ENCODE assay signal across 1 cellular context in genomic region chr14:91870001-91870400, GRCh38.
TF ChIP-seq lines count a peak whose summit lies in the region.

No MANE protein-coding gene starts in this region.

TF ChIP-seq in liver, 16 proteins besides CTCF, POLR2A, EP300 and RAD21 (continued from another document):
- TF ChIP-seq ATF3 (IDR thresholded peaks at IDR 0.05) (no peak), GABPA (IDR thresholded peaks at IDR 0.05 in 1 of 2, conservative IDR thresholded peaks at IDR 0.05 in 1 of 2) (no peak)
